Comparison of ENCODE assay signal across 1 cellular context in the genomic region with DNA sequence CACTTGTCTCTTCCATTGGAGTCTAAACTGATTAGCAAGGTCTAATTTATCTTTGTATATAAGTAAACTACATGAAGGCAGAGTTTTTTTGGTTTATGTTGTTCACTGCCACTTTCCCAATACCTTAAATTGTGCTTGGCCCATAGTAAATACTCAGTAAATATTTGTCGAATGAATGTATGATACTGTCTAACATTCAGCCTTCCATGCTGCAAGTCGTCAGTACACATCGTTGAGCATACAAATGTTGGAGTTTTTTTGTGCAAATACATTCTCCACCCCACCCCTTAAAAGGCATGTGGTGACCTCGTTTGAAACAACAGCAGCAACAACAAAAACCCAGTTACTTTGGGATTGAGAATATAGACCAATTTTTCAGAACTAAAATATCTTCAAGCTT.
A peak's percentile ranks its signal among the peaks of the same experiment; 100 is the strongest.
TF ChIP-seq lines count a peak whose summit lies in the region.

No MANE protein-coding gene starts in this region.

TF ChIP-seq in HepG2, 621 proteins besides CTCF, POLR2A, EP300 and RAD21:
- TF ChIP-seq FOSL1 (CRISPR knock-in tag; IDR thresholded peaks at IDR 0.05; ENCODE audit: borderline replicate concordance) = no peak
- TF ChIP-seq ZNF713 (CRISPR knock-in tag; IDR thresholded peaks at IDR 0.05) = no peak
- no peak for TF ChIP-seq SIN3A (IDR thresholded peaks at IDR 0.05; ENCODE audit: borderline replicate concordance, low read depth, low read length)
- no peak for TF ChIP-seq NFE2 (CRISPR knock-in tag; IDR thresholded peaks at IDR 0.05)
- TF ChIP-seq SRF (IDR thresholded peaks at IDR 0.05; ENCODE audit: low read depth, low read length) = 0 out of 2 replicates have a peak, but pooled peaks have one; percentile 44
- TF ChIP-seq ZNF3 (CRISPR knock-in tag; IDR thresholded peaks at IDR 0.05) = peak; percentile 91
